In the genomic region with DNA sequence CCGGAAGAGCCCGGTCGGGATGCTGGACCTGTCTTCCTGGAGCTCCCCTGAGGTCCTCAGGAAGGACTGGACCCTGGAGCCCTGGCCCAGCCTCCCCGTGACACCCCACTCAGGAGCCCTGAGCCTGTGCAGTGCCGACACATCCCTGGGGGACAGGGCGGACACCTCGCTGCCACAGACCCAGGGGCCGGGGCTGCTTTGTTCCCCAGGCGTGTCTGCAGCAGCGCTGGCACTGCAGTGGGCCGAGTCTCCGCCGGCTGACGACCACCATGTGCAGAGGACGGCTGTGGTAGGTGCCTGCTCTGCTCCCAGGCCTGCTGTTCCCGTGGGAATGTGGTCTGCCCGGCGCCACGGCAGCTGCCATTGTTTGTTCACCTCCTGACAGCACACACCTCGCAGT, we compare ENCODE assay signal across 26 cellular contexts. TPM values are rescaled to one million over a fixed set of nuclear protein-coding genes. Genes with fewer than 3 reads are reported as not detected.
DNase-seq lines count a peak whose midpoint lies in the region; ATAC-seq, FAIRE-seq and TF ChIP-seq lines count a peak whose summit lies in the region.
"Had no signal": no experiment of that assay in that cellular context is flagged by ENCODE, and none has a peak within 500 bp of the region (broad histone marks: within the 10 kb centered on the region; RNA-seq: fewer than 3 reads in every experiment).

No MANE protein-coding gene starts in this region.

- no peak for TF ChIP-seq CTCF in HepG2 (CRISPR knock-in tag; IDR thresholded peaks at IDR 0.05)

- H3K4me1 ChIP-seq in right cardiac atrium (ENCODE audit: control insufficient read depth, insufficient read depth, low read length) = no peaks in the 10 kb centered on the region
- H3K4me1 ChIP-seq in SJCRH30 = no peaks in the 10 kb centered on the region
- H3K4me1 ChIP-seq in HepG2 (ENCODE audit: insufficient read depth, low read length) = no peaks in the 10 kb centered on the region

- H3K36me3 ChIP-seq in SJCRH30 = peaks cover 27% of the 10 kb centered on the region
- H3K36me3 ChIP-seq in HepG2 (replicated peaks in 1 of 2; ENCODE audit: control insufficient read depth in 1 of 2, insufficient read depth in 2 of 2, low read length in 2 of 2) = peaks cover 8 to 24% of the 10 kb centered on the region in 2 experiments; a peak in 3 of 5 replicates

- TF ChIP-seq EP300 in HepG2 (IDR thresholded peaks at IDR 0.05; ENCODE audit: low read depth in 2 of 2, low read length in 2 of 2) (no peak), HepG2 (CRISPR knock-in tag; IDR thresholded peaks at IDR 0.05; ENCODE audit: borderline replicate concordance) (no peak)

- H3K36me3 Mint-ChIP-seq in activated T-cell treated with anti-CD3 and anti-CD28 coated beads, Interleukin-2, amount 50 U/mL, for 4 hours (ENCODE audit: insufficient read depth) = peaks cover 17% of the 10 kb centered on the region

- no peak for TF ChIP-seq RAD21 in HepG2 (CRISPR knock-in tag; IDR thresholded peaks at IDR 0.05)

- H4K20me1 ChIP-seq in HepG2 (ENCODE audit: insufficient read depth, low read length) = no peaks in the 10 kb centered on the region

- no peak for FAIRE-seq in HepG2 (lab: Jason Lieb, UNC)
- FAIRE-seq: GM12892 had no signal

- H3K9ac ChIP-seq in HepG2 (ENCODE audit: insufficient read depth, low read depth, low read length) = no peak overlapping the region
- H3K9ac ChIP-seq: SK-N-SH had no signal

- H2AFZ ChIP-seq in HepG2 (ENCODE audit: low read length) = no peak overlapping the region

- H3K27me3 ChIP-seq in right cardiac atrium (ENCODE audit: control insufficient read depth, insufficient read depth) = no peaks in the 10 kb centered on the region
- H3K27me3 ChIP-seq in SJCRH30 = no peaks in the 10 kb centered on the region
- H3K27me3 ChIP-seq in HepG2 (ENCODE audit: control insufficient read depth in 1 of 2, insufficient read depth in 2 of 2, low read length in 2 of 2) = no peaks in the 10 kb centered on the region

- no peaks in the 10 kb centered on the region for H3K9me3 Mint-ChIP-seq in activated T-cell treated with anti-CD3 and anti-CD28 coated beads, Interleukin-2, amount 50 U/mL, for 4 hours
- H3K9me3 Mint-ChIP-seq: CD8-positive, alpha-beta T cell had no signal

- peak; percentile 28 for DNase-seq in left ventricle myocardium superior
- no peak for DNase-seq in right cardiac atrium
- peak; percentile 22 to 29 for DNase-seq in SJCRH30
- no peak for DNase-seq in HepG2 (ENCODE audit: low spot score)
- no peak for DNase-seq in activated T-cell treated with anti-CD3 and anti-CD28 coated beads, Interleukin-2, amount 50 U/mL, for 4 hours
- DNase-seq in COLO668 (lab: John Stamatoyannopoulos, UW; ENCODE audit: unreplicated experiment) = no peak
- DNase-seq: C1 segment of cervical spinal cord; Calu3; CD8-positive, alpha-beta T cell; DMS153; DND-41; KBM-7; MV-4-11; NCI-H1105; NCI-H1436 treated with DMSO at 0.1 percent for 48 hours; NCI-H1930; NCI-H2227 treated with DMSO at 0.1 percent for 48 hours; NCI-H69; RPMI8226; SIG-M5; SK-N-SH; SW 1271 had no signal

- H3K27ac ChIP-seq in right cardiac atrium (ENCODE audit: low read length) (no peak overlapping the region), SJCRH30 (no peak overlapping the region; the same call in 1 of the 2 replicates), HepG2 (ENCODE audit: extremely low read length, insufficient read depth, low read length) (no peak overlapping the region)

- CTCF ChIA-PET in HepG2 (lab: Yijun Ruan, JAX; ENCODE audit: low intra/inter-chr PET ratio, low total read pairs) = no interaction called here

- H3K9me3 ChIP-seq in right cardiac atrium (ENCODE audit: control insufficient read depth, low read length) = no peaks in the 10 kb centered on the region
- H3K9me3 ChIP-seq in SJCRH30 (replicated peaks) = no peaks in the 10 kb centered on the region
- H3K9me3 ChIP-seq in HepG2 (ENCODE audit: low read length) = no peaks in the 10 kb centered on the region
- H3K9me3 ChIP-seq: SK-N-SH had no signal

- no peak overlapping the region for H3K4me3 Mint-ChIP-seq in activated T-cell treated with anti-CD3 and anti-CD28 coated beads, Interleukin-2, amount 50 U/mL, for 4 hours
- H3K4me3 Mint-ChIP-seq: CD8-positive, alpha-beta T cell had no signal

- no peaks in the 10 kb centered on the region for H3K4me1 Mint-ChIP-seq in activated T-cell treated with anti-CD3 and anti-CD28 coated beads, Interleukin-2, amount 50 U/mL, for 4 hours (ENCODE audit: low read depth)

- no peaks in the 10 kb centered on the region for H3K79me2 ChIP-seq in HepG2 (ENCODE audit: insufficient read depth, low read length)

- intact Hi-C loops in left ventricle myocardium superior (cut with micrococcal nuclease) (no loop called here), right cardiac atrium (cut with DNase I) (no loop called here), HepG2 (cut with micrococcal nuclease; ENCODE audit: unreplicated experiment) (no loop called here)

- no peaks in the 10 kb centered on the region for H3K27me3 Mint-ChIP-seq in activated T-cell treated with anti-CD3 and anti-CD28 coated beads, Interleukin-2, amount 50 U/mL, for 4 hours (ENCODE audit: low read depth)

- H3K4me2 ChIP-seq in HepG2 (ENCODE audit: low read depth, low read length) = no peak overlapping the region
- H3K4me2 ChIP-seq: SK-N-SH had no signal

- no peak for ATAC-seq in left ventricle myocardium superior
- no peak for ATAC-seq in right cardiac atrium
- no peak for ATAC-seq in HepG2
- no peak for ATAC-seq in GM19455 (IDR thresholded peaks at IDR 0.05; ENCODE audit: unreplicated experiment)
- no peak for ATAC-seq in activated T-cell treated with anti-CD3 and anti-CD28 coated beads, Interleukin-2, amount 50 U/mL, for 4 hours
- no peak for ATAC-seq in HG02759 (IDR thresholded peaks at IDR 0.05; ENCODE audit: unreplicated experiment)
- ATAC-seq: CD8-positive, alpha-beta T cell; HCT116 had no signal

- no TSS peak for BruUV-seq in HepG2 (replicated peaks; lab: Mats Ljungman, UMichigan)

- in situ Hi-C loops in HepG2 (cut with HindIII; ENCODE audit: extremely low pct_ligation_motif_present, low pct_unique_long_range_greater_than_20kb) = no loop called here

- no peak for TF ChIP-seq POLR2A in HepG2 (IDR thresholded peaks at IDR 0.05; ENCODE audit: insufficient read depth in 1 of 2, low read depth in 2 of 2, low read length in 2 of 2)

- H3K4me3 ChIP-seq in right cardiac atrium (ENCODE audit: low read length) (no peak overlapping the region), SJCRH30 (no peak overlapping the region), HepG2 (replicated peaks in 1 of 3; ENCODE audit: insufficient read depth in 1 of 3, low read depth in 2 of 3, low read length in 3 of 3) (no peak overlapping the region)

- POLR2A ChIA-PET in HepG2 (lab: Yijun Ruan, JAX) = no interaction called here

- 92% methylated on average over 20 of the region's 20 CpGs for WGBS in right cardiac atrium
- WGBS in HepG2 (ENCODE audit: low lambda C conversion rate) = 97% methylated on average over 5 of the region's 20 CpGs

TF ChIP-seq in HepG2, 621 proteins besides CTCF, POLR2A, EP300 and RAD21:
- TF ChIP-seq AGO2 (optimal IDR thresholded peaks at IDR 0.05; ENCODE audit: low read depth, low read length) (peak; percentile 44), ELF1 (CRISPR knock-in tag; IDR thresholded peaks at IDR 0.05) (no peak)

RNA-seq across cellular contexts. Expression of gene DIP2A, which starts 42.1 kb away (rescaled TPM):
- total RNA-seq in left ventricle myocardium superior (28.5 TPM), right cardiac atrium (10 to 100 TPM; 36.0 to 40.6 (median 37.4) TPM), HepG2 (2016; rRNA removed; fragmentation: Illumina TruSeq; extraction: Trizol) (14.3 and 18.5 TPM in 2 replicates)
- polyA plus RNA-seq in right cardiac atrium (28.6 TPM), HepG2 (2011; rRNA removed) (37.6 and 39.6 TPM in 2 replicates)
- total RNA-seq in SJCRH30 (2014; rRNA removed; shearing (Covaris generic)) = 22.4 and 27.0 TPM in 2 replicates
- total RNA-seq in HepG2 (2016; cell fraction: cytosol; rRNA removed; fragmentation: Illumina TruSeq; extraction: Trizol; ENCODE audit: low read depth) = 10.2 and 10.8 TPM in 2 replicates
- 13.5 and 16.4 TPM in 2 replicates for total RNA-seq in HepG2 (2016; cell fraction: insoluble cytoplasmic fraction; rRNA removed; fragmentation: Illumina TruSeq; extraction: Trizol)
- total RNA-seq in HepG2 (2016; cell fraction: membrane; rRNA removed; fragmentation: Illumina TruSeq; extraction: Trizol) = 12.6 and 13.7 TPM in 2 replicates
- 25.8 and 30.7 TPM in 2 replicates for total RNA-seq in HepG2 (2016; cell fraction: nucleus; rRNA removed; fragmentation: Illumina TruSeq; extraction: Trizol)
- 16.3 and 17.3 TPM in 2 replicates for polyA plus RNA-seq in HepG2 (2011; cell fraction: cytosol; rRNA removed)
- polyA plus RNA-seq in HepG2 (2011; cell fraction: nucleus; rRNA removed) = 116 and 124 TPM in 2 replicates
- polyA plus RNA-seq in HepG2 (2012) = 21.3 and 25.5 TPM in 2 replicates
- polyA plus RNA-seq in HepG2 (2016; cell fraction: cytosol; fragmentation: Illumina TruSeq; extraction: Trizol; ENCODE audit: low read depth) = 2.1 and 2.2 TPM in 2 replicates
- polyA plus RNA-seq in HepG2 (2016; cell fraction: insoluble cytoplasmic fraction; fragmentation: Illumina TruSeq; extraction: Trizol; ENCODE audit: low read depth) = 13.0 and 14.5 TPM in 2 replicates
- polyA plus RNA-seq in HepG2 (2016; cell fraction: membrane; fragmentation: Illumina TruSeq; extraction: Trizol; ENCODE audit: low read depth) = 3.5 and 5.2 TPM in 2 replicates
- polyA plus RNA-seq in HepG2 (2016; cell fraction: nucleus; fragmentation: Illumina TruSeq; extraction: Trizol; ENCODE audit: insufficient read depth, low read depth) = 63.2 and 73.6 TPM in 2 replicates
- 62.8 and 78.2 TPM in 2 replicates for polyA minus RNA-seq in HepG2 (2011; rRNA and poly(A)+ RNA removed; ENCODE audit: low replicate concordance)
- polyA minus RNA-seq in HepG2 (2011; cell fraction: cytosol; rRNA and poly(A)+ RNA removed) = 14.9 and 16.2 TPM in 2 replicates
- 89.9 and 90.4 TPM in 2 replicates for polyA minus RNA-seq in HepG2 (2011; cell fraction: nucleus; rRNA and poly(A)+ RNA removed)
- 10 to 100 TPM; 17.8 to 19.5 (median 18.9) TPM for total RNA-seq in activated T-cell treated with anti-CD3 and anti-CD28 coated beads, Interleukin-2, amount 50 U/mL, for 4 hours

Comparison
In these comparisons a context has a peak if more than half of its experiments do, and no peak if none do; other contexts are left out.
1. DNase-seq: peak in left ventricle myocardium superior (single experiment) and SJCRH30 (2 of 2); none in right cardiac atrium (0 of 3), HepG2 (single experiment), activated T-cell treated with anti-CD3 and anti-CD28 coated beads, Interleukin-2, amount 50 U/mL, for 4 hours (single experiment) and COLO668 (single experiment).